In genomic region chr15:78565951-78566774, GRCh38 we compare ENCODE assay signal across 8 cellular contexts. TPM values are rescaled to one million over a fixed set of nuclear protein-coding genes. Genes with fewer than 3 reads are reported as not detected.
A peak's percentile ranks its signal among the peaks of the same experiment; 100 is the strongest.
DNase-seq lines count a peak whose midpoint lies in the region; ATAC-seq and TF ChIP-seq lines count a peak whose summit lies in the region.

No MANE protein-coding gene starts in this region.

- H2BK5ac ChIP-seq in mesendoderm (ENCODE audit: low read length): no peak overlapping the region

- no peak overlapping the region for H2BK120ac ChIP-seq in mesendoderm (ENCODE audit: low read depth, low read length)

- H3K56ac ChIP-seq in mesendoderm (ENCODE audit: low read length): peak overlapping the region; percentile 87

- CTCF ChIA-PET in HEK293 (lab: Yijun Ruan, JAX) (interaction anchor here (0.6 to 3.2 kb wide), 6 partner anchors 10 to 257 kb away, joined by 4 to 12 read pairs (median 4); partner anchors contain the start of gene PSMA4), mammary epithelial cell (lab: Charles Lee; ENCODE audit: low non-redundant PET) (interaction anchor here (0.5 to 0.6 kb wide), 4 partner anchors 14 to 143 kb away, joined by 3 to 4 read pairs (median 3); partner anchors contain the start of gene PSMA4)

- H3K4me1 ChIP-seq in HEK293 (ENCODE audit: control insufficient read depth, insufficient read depth, low read length) (peaks cover 12% of the 10 kb centered on the region), mammary epithelial cell (ENCODE audit: insufficient read depth, low read length) (peaks cover 5% of the 10 kb centered on the region), mesendoderm (ENCODE audit: control insufficient read depth, low read depth, low read length) (no peaks in the 10 kb centered on the region)

- no peak overlapping the region for H2AK5ac ChIP-seq in mesendoderm (ENCODE audit: low read length)

- no peak overlapping the region for H3K23ac ChIP-seq in mesendoderm (ENCODE audit: low read length)

- no TSS peak for BruUV-seq in mammary epithelial cell (replicated peaks; lab: Mats Ljungman, UMichigan)

- no peak overlapping the region for H4K5ac ChIP-seq in mesendoderm (ENCODE audit: low read length)

- H3K18ac ChIP-seq in mesendoderm (ENCODE audit: low read length): peak overlapping the region; percentile 5

- H3K4me1 Mint-ChIP-seq in T-helper 1 cell treated with Interleukin-12 subunit alpha and Interleukin-12 subunit beta and Interleukin-4 antibody, amounts not matched to agents 30 μg/mL and 1 μg/mL, for 36 hours (ENCODE audit: low read depth): peaks cover 22% of the 10 kb centered on the region

- H3K9me3 Mint-ChIP-seq in T-helper 1 cell treated with Interleukin-12 subunit alpha and Interleukin-12 subunit beta and Interleukin-4 antibody, amounts not matched to agents 30 μg/mL and 1 μg/mL, for 36 hours: no peaks in the 10 kb centered on the region

- no peaks in the 10 kb centered on the region for H3K27me3 ChIP-seq in mammary epithelial cell (ENCODE audit: insufficient read depth, low read length)
- H3K27me3 ChIP-seq in mesendoderm (ENCODE audit: insufficient read depth, low read length, poor library complexity): no peaks in the 10 kb centered on the region

- no peaks in the 10 kb centered on the region for H3K9me3 ChIP-seq in HEK293 (ENCODE audit: control insufficient read depth, insufficient read depth, low read depth, low read length)
- H3K9me3 ChIP-seq in mammary epithelial cell (replicated peaks; ENCODE audit: insufficient read depth, low read length): no peaks in the 10 kb centered on the region

- no peak overlapping the region for H3K27ac Mint-ChIP-seq in T-helper 1 cell treated with Interleukin-12 subunit alpha and Interleukin-12 subunit beta and Interleukin-4 antibody, amounts not matched to agents 30 μg/mL and 1 μg/mL, for 36 hours

- no peaks in the 10 kb centered on the region for H3K36me3 ChIP-seq in HEK293 (ENCODE audit: control insufficient read depth in 2 of 2, insufficient read depth in 1 of 2, low read length in 2 of 2)
- no peaks in the 10 kb centered on the region for H3K36me3 ChIP-seq in mammary epithelial cell (ENCODE audit: insufficient read depth, low read length)
- no peaks in the 10 kb centered on the region for H3K36me3 ChIP-seq in mesendoderm (ENCODE audit: control insufficient read depth, insufficient read depth, low read length)

- H2BK15ac ChIP-seq in mesendoderm (replicated peaks; ENCODE audit: low read depth): no peak overlapping the region

- peak; percentile 70; the same call in 1 of the 2 replicates for TF ChIP-seq CTCF in HEK293 (tag by site-specific recombination; IDR thresholded peaks at IDR 0.05)
- peak; percentile 25 to 34 for TF ChIP-seq CTCF in mammary epithelial cell (conservative IDR thresholded peaks at IDR 0.05 in 1 of 2, IDR thresholded peaks at IDR 0.05 in 1 of 2; ENCODE audit: extremely low read depth in 1 of 2, insufficient read depth in 1 of 2, low read depth in 1 of 2, low read length in 2 of 2)

- H3K4me2 ChIP-seq in mammary epithelial cell (ENCODE audit: insufficient read depth, low read depth, low read length) (peak overlapping the region; percentile 78), mesendoderm (ENCODE audit: low read length) (peak overlapping the region; percentile 85)

- no peaks in the 10 kb centered on the region for H4K20me1 ChIP-seq in mammary epithelial cell (ENCODE audit: insufficient read depth, low read length)

- H3K9ac ChIP-seq in mammary epithelial cell (ENCODE audit: insufficient read depth, low read length) (peak overlapping the region; percentile 58), mesendoderm (ENCODE audit: low read length) (peak overlapping the region; percentile 79)

- intact Hi-C loops in mammary epithelial cell (cut with micrococcal nuclease): loop anchor here (1.0 kb wide), 2 partner anchors 25 to 59 kb away; partner anchors contain the start of gene HYKK

- H3K36me3 Mint-ChIP-seq in T-helper 1 cell treated with Interleukin-12 subunit alpha and Interleukin-12 subunit beta and Interleukin-4 antibody, amounts not matched to agents 30 μg/mL and 1 μg/mL, for 36 hours (ENCODE audit: low read depth): peaks cover 2% of the 10 kb centered on the region

- no peak overlapping the region for H4K8ac ChIP-seq in mesendoderm (ENCODE audit: low read depth, low read length)

- POLR2A ChIA-PET in HEK293 (lab: Yijun Ruan, JAX): interaction anchor here (0.6 to 5.2 kb wide), 22 partner anchors 9 to 341 kb away, joined by 3 to 78 read pairs (median 6); partner anchors contain the start of genes HYKK, IREB2, MORF4L1 and PSMA4

- in situ Hi-C loops in mammary epithelial cell (cut with MboI; ENCODE audit: low sequenced_read_pairs in 2 of 2): no loop called here

- H3K4me3 ChIP-seq in HEK293 (ENCODE audit: low read depth, low read length) (peak overlapping the region; percentile 57), mammary epithelial cell (replicated peaks in 1 of 3; ENCODE audit: insufficient read depth in 1 of 3, low read depth in 2 of 3, low read length in 3 of 3) (peak overlapping the region; percentile 54 to 73 (median 70)), mesendoderm (ENCODE audit: low read length) (peak overlapping the region; percentile 77)

- WGBS in mammary epithelial cell (ENCODE audit: low coverage, missing lambda C conversion rate): 0% methylated on average over 8 of the region's 19 CpGs
- no CpG with 5 or more reads among the region's 19 CpGs for WGBS in mesendoderm (ENCODE audit: extremely low coverage, insufficient coverage, low lambda C conversion rate)

- H3K27ac ChIP-seq in HEK293 (ENCODE audit: extremely low read depth, low read depth, low read length) (peak overlapping the region; percentile 93), mammary epithelial cell (ENCODE audit: insufficient read depth, low read depth, low read length) (peak overlapping the region; percentile 9), mesendoderm (ENCODE audit: low read depth, low read length) (no peak overlapping the region)

- ATAC-seq in HG03139 (IDR thresholded peaks at IDR 0.05; ENCODE audit: unreplicated experiment): no peak

- DNase-seq in T-helper 1 cell: no peak
- peak; percentile 22 for DNase-seq in NCI-H460 (ENCODE audit: extremely low read depth, low read depth)
- DNase-seq in mammary epithelial cell: peak; percentile 50
- peak; percentile 65 for DNase-seq in mesendoderm
- DNase-seq in ureter (ENCODE audit: low spot score): no peak

- peaks cover 21% of the 10 kb centered on the region for H3K79me2 ChIP-seq in mammary epithelial cell (ENCODE audit: insufficient read depth, low read length)
- H3K79me2 ChIP-seq in mesendoderm (ENCODE audit: control insufficient read depth, insufficient read depth, low read length): no peaks in the 10 kb centered on the region

- peaks cover 29% of the 10 kb centered on the region for H3K27me3 Mint-ChIP-seq in T-helper 1 cell treated with Interleukin-12 subunit alpha and Interleukin-12 subunit beta and Interleukin-4 antibody, amounts not matched to agents 30 μg/mL and 1 μg/mL, for 36 hours (ENCODE audit: low read depth)

- H3K4ac ChIP-seq in mesendoderm (ENCODE audit: low read depth, low read length): no peak overlapping the region

- dilution Hi-C loops in mammary epithelial cell (cut with HindIII; ENCODE audit: low sequenced_read_pairs): no loop called here

- H3K4me3 Mint-ChIP-seq in T-helper 1 cell treated with Interleukin-12 subunit alpha and Interleukin-12 subunit beta and Interleukin-4 antibody, amounts not matched to agents 30 μg/mL and 1 μg/mL, for 36 hours: peak overlapping the region; percentile 79

- no peaks in the 10 kb centered on the region for H3K79me1 ChIP-seq in mesendoderm (ENCODE audit: low read length)

- peak overlapping the region; percentile 99 for H2AFZ ChIP-seq in mammary epithelial cell (ENCODE audit: low read depth, low read length)

TF ChIP-seq in HEK293, 187 proteins besides CTCF, POLR2A, EP300 and RAD21 (continues in another document):
- TF ChIP-seq ZNF391 (tag by site-specific recombination; IDR thresholded peaks at IDR 0.05; ENCODE audit: borderline replicate concordance, low read depth) (no peak), ZNF549 (tag by site-specific recombination; IDR thresholded peaks at IDR 0.05) (no peak), ZNF830 (tag by site-specific recombination; IDR thresholded peaks at IDR 0.05; ENCODE audit: low read depth) (no peak), ZBTB20 (tag by site-specific recombination; IDR thresholded peaks at IDR 0.05) (peak; percentile 68), ZNF600 (tag by site-specific recombination; IDR thresholded peaks at IDR 0.05) (peak; percentile 89), ZNF146 (tag by site-specific recombination; IDR thresholded peaks at IDR 0.05) (no peak)

RNA-seq across cellular contexts. Expression of gene CHRNA5, which starts 0.8 kb away (rescaled TPM):
- total RNA-seq in NCI-H460 (2014; rRNA removed; shearing (Covaris generic)): 20.1 and 21.0 TPM in 2 replicates
- 24.5 and 28.5 TPM in 2 replicates for polyA plus RNA-seq in NCI-H460 (2014; cell fraction: nucleus; rRNA removed)
- total RNA-seq in mammary epithelial cell: 10 to 100 TPM in 1 of 2 donors, 1 to 10 TPM in 1; 2.2 to 13.9 TPM
- 10.1 TPM for polyA plus RNA-seq in mammary epithelial cell
- 0.88 TPM for polyA minus RNA-seq in mammary epithelial cell
- 19.0 TPM for polyA plus RNA-seq in mesendoderm (2013, experiment 1 of 2)
- polyA plus RNA-seq in mesendoderm (2013, experiment 2 of 2): 19.0 TPM
- total RNA-seq in ureter: 4.0 TPM

RNA-seq across cellular contexts. Expression of gene PSMA4, which starts 25.9 kb away (rescaled TPM):
- total RNA-seq in NCI-H460 (2014; rRNA removed; shearing (Covaris generic)): 265 and 307 TPM in 2 replicates
- 372 and 462 TPM in 2 replicates for polyA plus RNA-seq in NCI-H460 (2014; cell fraction: nucleus; rRNA removed)
- total RNA-seq in mammary epithelial cell: 100 to 1,000 TPM; 144 to 173 TPM
- polyA plus RNA-seq in mammary epithelial cell: 246 TPM
- 88.6 TPM for polyA minus RNA-seq in mammary epithelial cell
- 668 TPM for polyA plus RNA-seq in mesendoderm (2013, experiment 1 of 2)
- 669 TPM for polyA plus RNA-seq in mesendoderm (2013, experiment 2 of 2)
- 121 TPM for total RNA-seq in ureter

RNA-seq across cellular contexts. Expression of gene CHRNA3, which starts 54.6 kb away (rescaled TPM):
- total RNA-seq in NCI-H460 (2014; rRNA removed; shearing (Covaris generic)): not detected in 2 replicates
- polyA plus RNA-seq in NCI-H460 (2014; cell fraction: nucleus; rRNA removed): not detected in 2 replicates
- total RNA-seq in mammary epithelial cell (not detected), ureter (not detected)
- polyA plus RNA-seq in mammary epithelial cell: not detected
- not detected for polyA minus RNA-seq in mammary epithelial cell
- 0.76 TPM for polyA plus RNA-seq in mesendoderm (2013, experiment 1 of 2)
- 1.0 TPM for polyA plus RNA-seq in mesendoderm (2013, experiment 2 of 2)

RNA-seq across cellular contexts. Expression of gene HYKK, which starts 58.8 kb away (rescaled TPM):
- 6.6 and 6.9 TPM in 2 replicates for total RNA-seq in NCI-H460 (2014; rRNA removed; shearing (Covaris generic))
- polyA plus RNA-seq in NCI-H460 (2014; cell fraction: nucleus; rRNA removed): 5.9 and 6.7 TPM in 2 replicates
- 1 to 10 TPM; 2.9 to 4.3 TPM for total RNA-seq in mammary epithelial cell
- 3.7 TPM for polyA plus RNA-seq in mammary epithelial cell
- polyA minus RNA-seq in mammary epithelial cell: 35.7 TPM
- 0.70 TPM for polyA plus RNA-seq in mesendoderm (2013, experiment 1 of 2)
- polyA plus RNA-seq in mesendoderm (2013, experiment 2 of 2): 0.77 TPM
- 12.5 TPM for total RNA-seq in ureter

Comparison
In these comparisons a context has a peak if more than half of its experiments do, and no peak if none do; other contexts are left out.
1. DNase-seq: peak in NCI-H460 (single experiment), mammary epithelial cell (single experiment) and mesendoderm (single experiment); none in T-helper 1 cell (0 of 5) and ureter (single experiment).
2. Peak in every context shown above with its lines, with median percentiles within 50 percentile points of each other: H3K4me3 ChIP-seq.